ENCODE assay signal across 11 cellular contexts in genomic region chr10:126839094-126839761, GRCh38.
DNase-seq lines count a peak whose midpoint lies in the region; TF ChIP-seq lines count a peak whose summit lies in the region.
"Had no signal": no experiment of that assay in that cellular context is flagged by ENCODE, and none has a peak within 500 bp of the region (broad histone marks: within the 10 kb centered on the region; RNA-seq: fewer than 3 reads in every experiment).

No MANE protein-coding gene starts in this region.

- no peak overlapping the region for H3K27ac ChIP-seq in endodermal cell (ENCODE audit: low read depth, low read length)
- no peak overlapping the region for H3K27ac ChIP-seq in neuronal stem cell (replicated peaks; ENCODE audit: low read length)
- H3K27ac ChIP-seq in neural progenitor cell: no peak overlapping the region
- H3K27ac ChIP-seq: esophagus squamous epithelium, left ventricle myocardium inferior had no signal

- no peaks in the 10 kb centered on the region for H3K9me3 Mint-ChIP-seq in endodermal cell
- no peaks in the 10 kb centered on the region for H3K9me3 Mint-ChIP-seq in neural progenitor cell
- H3K9me3 Mint-ChIP-seq: brain had no signal

- no peaks in the 10 kb centered on the region for H3K79me1 ChIP-seq in neuronal stem cell (ENCODE audit: low read depth, low read length)

- H2BK12ac ChIP-seq in neuronal stem cell (ENCODE audit: low read length): no peak overlapping the region

- peak overlapping the region; percentile 21 for H3K4me3 Mint-ChIP-seq in endodermal cell
- H3K4me3 Mint-ChIP-seq in neural progenitor cell: no peak overlapping the region

- H2AK5ac ChIP-seq in neuronal stem cell (ENCODE audit: low read depth, low read length): no peak overlapping the region

- H3K27ac Mint-ChIP-seq in endodermal cell: peak overlapping the region; percentile 77
- no peak overlapping the region for H3K27ac Mint-ChIP-seq in neural progenitor cell

- H3K36me3 Mint-ChIP-seq in endodermal cell (ENCODE audit: low read depth): no peaks in the 10 kb centered on the region
- no peaks in the 10 kb centered on the region for H3K36me3 Mint-ChIP-seq in neural progenitor cell
- H3K36me3 Mint-ChIP-seq: brain had no signal

- H3K27me3 Mint-ChIP-seq in endodermal cell (ENCODE audit: insufficient read depth) (no peaks in the 10 kb centered on the region), neural progenitor cell (ENCODE audit: insufficient read depth, low read depth) (peaks cover 5% of the 10 kb centered on the region)

- H2BK5ac ChIP-seq in neuronal stem cell (ENCODE audit: low read length): no peak overlapping the region

- no peaks in the 10 kb centered on the region for H3K9me3 ChIP-seq in endodermal cell (ENCODE audit: control insufficient read depth, low read length)
- no peaks in the 10 kb centered on the region for H3K9me3 ChIP-seq in neuronal stem cell (replicated peaks in 1 of 2; ENCODE audit: control insufficient read depth in 2 of 2, insufficient read depth in 1 of 2, low read depth in 1 of 2, low read length in 2 of 2)
- no peaks in the 10 kb centered on the region for H3K9me3 ChIP-seq in neural progenitor cell (ENCODE audit: low read depth)
- H3K9me3 ChIP-seq: esophagus squamous epithelium, left ventricle myocardium inferior had no signal

- no peak overlapping the region for H3K4me2 ChIP-seq in neuronal stem cell (ENCODE audit: insufficient read depth, low read length, poor library complexity, severe bottlenecking)
- no peak overlapping the region for H3K4me2 ChIP-seq in neural progenitor cell

- H3K4me1 Mint-ChIP-seq in endodermal cell: peaks cover 34% of the 10 kb centered on the region
- peaks cover 6% of the 10 kb centered on the region for H3K4me1 Mint-ChIP-seq in neural progenitor cell

- H3K9ac ChIP-seq in endodermal cell (ENCODE audit: extremely low read depth, low read length, poor library complexity, severe bottlenecking) (no peak overlapping the region), neuronal stem cell (ENCODE audit: low read depth, low read length, poor library complexity) (no peak overlapping the region), neural progenitor cell (no peak overlapping the region)

- no peak overlapping the region for H3K18ac ChIP-seq in neuronal stem cell (ENCODE audit: low read length)

- H2AFZ ChIP-seq in neuronal stem cell (ENCODE audit: low read length): no peak overlapping the region
- no peak overlapping the region for H2AFZ ChIP-seq in neural progenitor cell (replicated peaks)

- H3K27me3 ChIP-seq in endodermal cell (ENCODE audit: control insufficient read depth, insufficient read depth, low read length, poor library complexity, severe bottlenecking) (no peaks in the 10 kb centered on the region), H7 (ENCODE audit: control insufficient read depth, insufficient read depth, low read length) (no peaks in the 10 kb centered on the region), neuronal stem cell (ENCODE audit: control insufficient read depth in 3 of 3, insufficient read depth in 3 of 3, low read depth in 1 of 3, low read length in 3 of 3) (peaks cover 0 to 5% (median 0%) of the 10 kb centered on the region in 3 experiments), neural progenitor cell (no peaks in the 10 kb centered on the region)
- H3K27me3 ChIP-seq: esophagus squamous epithelium had no signal

- no peak overlapping the region for H3K14ac ChIP-seq in neuronal stem cell (ENCODE audit: low read length)

- H4K91ac ChIP-seq in neuronal stem cell (ENCODE audit: low read depth, low read length, poor library complexity): no peak overlapping the region

- H4K20me1 ChIP-seq in neural progenitor cell (ENCODE audit: low read depth): no peaks in the 10 kb centered on the region

- H4K8ac ChIP-seq in neuronal stem cell (ENCODE audit: low read depth, low read length): no peak overlapping the region

- H3K4me1 ChIP-seq in endodermal cell (ENCODE audit: control insufficient read depth, insufficient read depth, low read length) (peaks cover 10% of the 10 kb centered on the region), neuronal stem cell (ENCODE audit: control insufficient read depth in 2 of 2, insufficient read depth in 1 of 2, low read depth in 1 of 2, low read length in 2 of 2) (no peaks in the 10 kb centered on the region), neural progenitor cell (no peaks in the 10 kb centered on the region)
- H3K4me1 ChIP-seq: left ventricle myocardium inferior had no signal

- H3K4ac ChIP-seq in neuronal stem cell (ENCODE audit: low read length): no peak overlapping the region

- 68 to 73% methylated on average over 11 of the region's 11 CpGs for WGBS in endodermal cell (ENCODE audit: insufficient coverage in 1 of 2, insufficient read length in 1 of 2), 2 experiments
- WGBS in neuronal stem cell (ENCODE audit: extremely low coverage in 2 of 2, insufficient read length in 2 of 2, insufficient replicate concordance in 1 of 2), 2 donors: no CpG with 5 or more reads among the region's 11 CpGs

- H3F3A ChIP-seq in neural progenitor cell (ENCODE audit: low read depth): no peaks in the 10 kb centered on the region

- peak; percentile 96 for DNase-seq in DMS153 (lab: John Stamatoyannopoulos, UW)
- peak; percentile 87 for DNase-seq in NCI-H2171 treated with DMSO at 0.1 percent for 48 hours (lab: John Stamatoyannopoulos, UW)
- DNase-seq in endodermal cell: no peak
- peak; percentile 76 for DNase-seq in occipital lobe (lab: John Stamatoyannopoulos, UW)
- no peak for DNase-seq in H7
- DNase-seq in NCI-H524 treated with DMSO at 0.1 percent for 48 hours (lab: John Stamatoyannopoulos, UW): no peak
- DNase-seq in neuronal stem cell (ENCODE audit: low spot score): no peak
- DNase-seq in neural progenitor cell (ENCODE audit: low spot score): no peak
- DNase-seq: esophagus squamous epithelium, left ventricle myocardium inferior had no signal

- H3K4me3 ChIP-seq in endodermal cell (ENCODE audit: low read length) (no peak overlapping the region), H7 (ENCODE audit: insufficient read depth, low read depth, low read length) (no peak overlapping the region), neuronal stem cell (ENCODE audit: low read length in 2 of 2) (no peak overlapping the region), neural progenitor cell (no peak overlapping the region)
- H3K4me3 ChIP-seq: esophagus squamous epithelium, left ventricle myocardium inferior had no signal

- no peak overlapping the region for H3K23ac ChIP-seq in neuronal stem cell (ENCODE audit: low read depth, low read length, poor library complexity)

- TF ChIP-seq CTCF in endodermal cell (conservative IDR thresholded peaks at IDR 0.05) (no peak), neural progenitor cell (IDR thresholded peaks at IDR 0.05) (no peak)

- no peaks in the 10 kb centered on the region for H3K79me2 ChIP-seq in neural progenitor cell (ENCODE audit: low read depth)

- no peak overlapping the region for H2BK120ac ChIP-seq in neuronal stem cell (ENCODE audit: low read depth, low read length)

- no peaks in the 10 kb centered on the region for H3K36me3 ChIP-seq in endodermal cell (ENCODE audit: control insufficient read depth, insufficient read depth, low read length)
- no peaks in the 10 kb centered on the region for H3K36me3 ChIP-seq in H7 (replicated peaks; ENCODE audit: control insufficient read depth, insufficient read depth, low read length)
- H3K36me3 ChIP-seq in neuronal stem cell (replicated peaks in 1 of 2; ENCODE audit: control insufficient read depth in 2 of 2, insufficient read depth in 2 of 2, low read length in 2 of 2): no peaks in the 10 kb centered on the region
- H3K36me3 ChIP-seq in neural progenitor cell: no peaks in the 10 kb centered on the region
- H3K36me3 ChIP-seq: esophagus squamous epithelium, left ventricle myocardium inferior had no signal

- H2BK15ac ChIP-seq in neuronal stem cell (ENCODE audit: low read length): no peak overlapping the region

Comparison
In these comparisons a context has a peak if more than half of its experiments do, and no peak if none do; other contexts are left out.
1. DNase-seq: peak in DMS153 (single experiment), NCI-H2171 treated with DMSO at 0.1 percent for 48 hours (single experiment) and occipital lobe (single experiment); none in endodermal cell (single experiment), H7 (single experiment), NCI-H524 treated with DMSO at 0.1 percent for 48 hours (single experiment), neuronal stem cell (single experiment) and neural progenitor cell (single experiment).